ENCODE assay signal across 19 cellular contexts in the genomic region with DNA sequence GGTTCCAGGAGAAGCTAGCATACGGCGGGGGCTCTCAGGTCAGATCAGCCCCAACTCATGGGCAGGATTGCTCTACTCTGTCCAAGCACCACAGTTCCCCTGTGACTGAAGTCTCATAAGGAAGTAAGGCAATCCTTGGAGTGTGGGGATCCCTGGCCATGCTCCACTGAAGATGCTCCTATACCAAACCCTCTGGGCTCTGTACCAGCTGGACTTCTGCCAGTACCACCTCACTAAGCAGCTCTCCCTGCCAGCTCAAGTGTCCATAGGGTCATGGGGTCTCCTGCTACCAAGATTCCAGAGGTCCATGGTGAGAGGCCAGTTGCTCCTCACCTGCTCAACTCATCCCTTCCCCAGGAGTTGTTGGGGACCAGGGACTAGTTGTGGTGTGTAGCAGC.
"Had no signal": no experiment of that assay in that cellular context is flagged by ENCODE, and none has a peak within 500 bp of the region (broad histone marks: within the 10 kb centered on the region; RNA-seq: fewer than 3 reads in every experiment).

No MANE protein-coding gene starts in this region.

- H3K27me3 ChIP-seq: SJCRH30 had no signal

- H3K27ac ChIP-seq: SJCRH30 had no signal

- H3K9me3 ChIP-seq: SJCRH30 had no signal

- H3K36me3 ChIP-seq: SJCRH30 had no signal

- H3K4me1 ChIP-seq: SJCRH30 had no signal

- H3K4me3 ChIP-seq: SJCRH30 had no signal

- ATAC-seq: SK-N-SH treated with all-trans-retinoic acid at 6 μM for 48 hours had no signal

- DNase-seq: KBM-7, MV-4-11, NCI-H1048, NCI-H1105, NCI-H1417 treated with DMSO at 0.1 percent for 48 hours, NCI-H146, NCI-H1694 treated with DMSO at 0.1 percent for 48 hours, NCI-H1930, NCI-H2081 treated with DMSO at 0.1 percent for 48 hours, NCI-H2171 treated with DMSO at 0.1 percent for 48 hours, NCI-H345, NCI-H446 treated with DMSO at 0.1 percent for 48 hours, NCI-H510A treated with DMSO at 0.1 percent for 48 hours, NCI-H526, NCI-H82, RPMI8226, SHP77, SJCRH30 had no signal
